ENCODE assay signal across 1 cellular context in the genomic region with DNA sequence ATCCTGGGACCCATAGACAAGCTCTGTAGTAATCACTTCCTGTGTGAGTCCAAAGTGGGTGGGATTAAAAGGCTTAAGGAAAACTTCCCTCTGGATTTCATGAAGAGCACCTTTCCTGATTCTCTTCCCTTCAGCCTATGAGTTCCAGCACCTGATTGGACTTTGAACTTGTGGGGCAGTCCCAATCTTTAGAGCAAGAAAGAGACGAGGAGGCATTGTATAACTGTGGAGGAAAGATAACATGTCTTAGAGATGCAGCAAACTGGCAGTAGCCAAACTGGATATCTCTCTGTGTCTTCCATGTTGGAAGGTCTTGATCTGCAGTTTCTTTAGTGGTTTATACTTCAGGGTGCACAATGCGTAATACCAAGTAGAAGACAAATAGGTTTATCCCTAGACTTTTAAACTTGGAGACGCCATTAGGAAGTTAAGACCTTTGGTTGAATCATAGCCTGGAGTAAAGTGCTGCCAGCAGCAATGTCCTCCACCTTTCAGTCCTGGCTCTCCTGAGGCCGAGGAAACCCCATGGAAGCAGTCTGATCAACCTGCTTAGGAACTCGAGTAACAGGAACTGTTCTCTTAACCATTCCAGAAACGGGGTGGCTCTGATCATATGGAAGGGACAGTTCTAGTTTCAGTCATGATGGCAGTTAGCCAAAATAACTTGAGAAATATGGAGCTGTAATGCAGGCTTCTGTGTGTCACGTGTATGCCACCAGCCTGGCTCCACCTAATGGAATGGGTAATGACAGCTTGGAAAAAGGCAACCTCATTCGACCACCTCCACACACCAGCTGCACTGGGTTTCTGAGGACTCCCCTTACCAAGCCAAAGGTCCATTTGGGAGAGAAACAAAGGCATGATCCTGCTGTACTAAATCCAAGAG.
TF ChIP-seq lines count a peak whose summit lies in the region.

No MANE protein-coding gene starts in this region.

TF ChIP-seq in IMR-90, 13 proteins besides CTCF, POLR2A, EP300 and RAD21 (continued from another document):
- no peak for TF ChIP-seq MAZ (IDR thresholded peaks at IDR 0.05; ENCODE audit: borderline replicate concordance, low read depth, low read length)
- no peak for TF ChIP-seq MXI1 (IDR thresholded peaks at IDR 0.05; ENCODE audit: borderline replicate concordance, low read depth, low read length)
- TF ChIP-seq ELK1 (IDR thresholded peaks at IDR 0.05; ENCODE audit: borderline replicate concordance, low read depth, low read length) = no peak
- no peak for TF ChIP-seq CEBPB (IDR thresholded peaks at IDR 0.05; ENCODE audit: low read depth, low read length)
TF ChIP-seq in IMR-90: peak in this region for 0.
